In genomic region chr11:79758325-79758724, GRCh38 we compare ENCODE assay signal across 36 cellular contexts.
"Had no signal": no experiment of that assay in that cellular context is flagged by ENCODE, and none has a peak within 500 bp of the region (broad histone marks: within the 10 kb centered on the region; RNA-seq: fewer than 3 reads in every experiment).

No MANE protein-coding gene starts in this region.

- H3K36me3 ChIP-seq: MG63 had no signal

- DNase-seq: MG63, MM.1S, MV-4-11, NCI-H1048, NCI-H1092, NCI-H1092 treated with DMSO at 0.1 percent for 48 hours, NCI-H1105, NCI-H1105 treated with DMSO at 0.1 percent for 48 hours, NCI-H1417, NCI-H1417 treated with DMSO at 0.1 percent for 48 hours, NCI-H1436, NCI-H1436 treated with DMSO at 0.1 percent for 48 hours, NCI-H146, NCI-H1694, NCI-H1694 treated with DMSO at 0.1 percent for 48 hours, NCI-H187, NCI-H187 treated with DMSO at 0.1 percent for 48 hours, NCI-H1930, NCI-H2029, NCI-H2029 treated with DMSO at 0.1 percent for 48 hours, NCI-H2081, NCI-H2081 treated with DMSO at 0.1 percent for 48 hours, NCI-H2107, NCI-H2171, NCI-H2171 treated with DMSO at 0.1 percent for 48 hours, NCI-H2227 treated with DMSO at 0.1 percent for 48 hours, NCI-H226, NCI-H345, NCI-H446, NCI-H446 treated with DMSO at 0.1 percent for 48 hours, NCI-H510A, NCI-H510A treated with DMSO at 0.1 percent for 48 hours, NCI-H524, NCI-H524 treated with DMSO at 0.1 percent for 48 hours, NCI-H526, NCI-H526 treated with DMSO at 0.1 percent for 48 hours had no signal

- H3K27me3 ChIP-seq: MG63 had no signal

- H3K9me3 ChIP-seq: MG63 had no signal

- H3K4me3 ChIP-seq: MG63 had no signal
